In the genomic region with DNA sequence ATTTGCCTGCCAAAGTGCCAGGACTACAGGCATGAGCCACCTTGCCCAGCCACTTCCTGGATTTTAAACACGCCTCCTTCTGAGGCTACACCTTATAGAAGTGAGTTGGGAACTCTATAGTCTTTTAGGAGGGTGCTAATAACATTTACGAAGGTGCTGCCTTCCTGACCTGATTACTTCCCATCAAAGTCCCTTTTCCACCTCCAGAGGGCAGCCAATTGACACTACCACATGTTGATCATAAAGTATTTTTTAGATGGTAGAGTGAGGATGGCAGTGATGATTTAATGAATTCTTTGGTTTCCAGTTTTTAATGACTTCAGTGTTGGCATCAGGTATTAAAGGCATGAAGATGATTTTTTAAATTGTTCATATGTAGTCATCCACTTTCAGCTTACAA, we compare ENCODE assay signal across 28 cellular contexts.
"Had no signal": no experiment of that assay in that cellular context is flagged by ENCODE, and none has a peak within 500 bp of the region (broad histone marks: within the 10 kb centered on the region; RNA-seq: fewer than 3 reads in every experiment).

No MANE protein-coding gene starts in this region.

- H3K4me3 ChIP-seq: ascending aorta, breast epithelium, PC-9 had no signal

- H3K27me3 ChIP-seq: ascending aorta, breast epithelium had no signal

- ATAC-seq: activated CD4-positive, alpha-beta T cell treated with anti-CD3 and anti-CD28 coated beads for 36 hours; activated CD4-positive, CD25-positive, alpha-beta regulatory T cell treated with anti-CD3 and anti-CD28 coated beads, Interleukin-2, amount 50 U/mL, for 24 hours; activated CD8-positive, alpha-beta T cell treated with anti-CD3 and anti-CD28 coated beads, Interleukin-2, amount 10 ng/mL, durations not matched to agents 7 days and 5 days; WTC11 had no signal

- H3K9me3 ChIP-seq: ascending aorta, breast epithelium had no signal

- H3K4me1 ChIP-seq: ascending aorta, breast epithelium had no signal

- DNase-seq: activated CD4-positive, alpha-beta T cell treated with anti-CD3 and anti-CD28 coated beads for 36 hours; activated CD4-positive, alpha-beta T cell treated with anti-CD3 and anti-CD28 coated beads, Interleukin-2, amount 10 ng/mL, durations not matched to agents 7 days and 5 days; activated CD4-positive, alpha-beta T cell treated with anti-CD3 and anti-CD28 coated beads, Interleukin-2, amount 50 U/mL, for 48 hours; activated CD8-positive, alpha-beta T cell treated with anti-CD3 and anti-CD28 coated beads, Interleukin-2, amount 10 ng/mL, durations not matched to agents 7 days and 5 days; activated gamma-delta T cell; activated naive CD4-positive, alpha-beta T cell treated with Interleukin-2 at 50 U/mL for 16 hours; activated naive CD8-positive, alpha-beta T cell treated with anti-CD3 and anti-CD28 coated beads, Interleukin-2, amount 10 ng/mL, durations not matched to agents 7 days and 5 days; activated T-cell treated with anti-CD3 and anti-CD28 coated beads, Interleukin-2, amount 50 U/mL, for 24 hours; amygdala; caudate nucleus; cerebellar nuclear complex; NCI-H1105; NCI-H1417 treated with DMSO at 0.1 percent for 48 hours; NCI-H187 treated with DMSO at 0.1 percent for 48 hours; NCI-H2081; NCI-H226; NCI-H446 treated with DMSO at 0.1 percent for 48 hours; NCI-H524 treated with DMSO at 0.1 percent for 48 hours; NK-92 treated with Interleukin-12 subunit alpha and Interleukin-12 subunit beta, amount 100 ng/mL, for 24 hours; PC-9; Right ventricle myocardium superior; T1000 had no signal

- H3K36me3 ChIP-seq: ascending aorta, breast epithelium had no signal

- H3K27ac ChIP-seq: ascending aorta, breast epithelium, KMS-11, PC-9, RWPE1 had no signal
